ENCODE assay signal across 1 cellular context in the genomic region with DNA sequence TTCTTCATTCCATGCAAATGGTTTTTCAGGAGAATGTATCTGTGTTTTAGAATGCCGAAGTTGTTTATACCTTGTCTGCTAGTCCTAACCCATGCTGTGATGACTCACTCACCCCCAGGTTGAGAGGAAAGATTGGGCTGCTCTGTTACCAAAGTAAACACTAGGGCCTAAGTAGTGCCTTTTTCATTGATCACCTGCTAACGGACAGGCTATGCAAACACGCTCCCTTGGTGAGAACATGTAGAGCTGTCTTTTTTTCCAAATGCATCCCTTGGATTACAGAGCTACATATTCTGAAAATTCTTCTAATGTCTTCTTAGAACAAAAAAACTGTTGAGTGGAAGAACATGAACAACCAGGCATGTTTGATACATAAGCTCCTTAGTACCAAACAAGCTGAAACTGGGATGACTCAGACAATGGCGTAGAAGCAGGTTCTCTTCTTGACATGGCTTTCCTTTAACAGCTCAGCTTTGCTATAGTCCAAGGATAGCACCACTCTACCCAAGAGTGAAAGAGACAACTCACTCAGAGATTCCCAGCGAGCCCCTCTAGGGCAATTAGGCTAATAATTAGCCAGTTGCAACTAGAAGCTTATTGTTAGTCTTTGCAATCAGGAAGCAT.
TF ChIP-seq lines count a peak whose summit lies in the region.

No MANE protein-coding gene starts in this region.

TF ChIP-seq in HepG2, 621 proteins besides CTCF, POLR2A, EP300 and RAD21 (continued from another document and continues in another):
- peak; percentile 64; the same call in 1 of the 2 replicates for TF ChIP-seq REPIN1 (CRISPR knock-in tag; IDR thresholded peaks at IDR 0.05; ENCODE audit: borderline replicate concordance, low read depth)
- 0 out of 2 replicates have a peak, but pooled peaks have one; percentile 1 for TF ChIP-seq ZNF616 (CRISPR knock-in tag; IDR thresholded peaks at IDR 0.05; ENCODE audit: low read depth)
- peak; percentile 43; the same call in 1 of the 2 replicates for TF ChIP-seq ZSCAN25 (CRISPR knock-in tag; IDR thresholded peaks at IDR 0.05)
- TF ChIP-seq ELF3 (CRISPR knock-in tag; IDR thresholded peaks at IDR 0.05) = peak; percentile 74
- TF ChIP-seq, protein P1, sequence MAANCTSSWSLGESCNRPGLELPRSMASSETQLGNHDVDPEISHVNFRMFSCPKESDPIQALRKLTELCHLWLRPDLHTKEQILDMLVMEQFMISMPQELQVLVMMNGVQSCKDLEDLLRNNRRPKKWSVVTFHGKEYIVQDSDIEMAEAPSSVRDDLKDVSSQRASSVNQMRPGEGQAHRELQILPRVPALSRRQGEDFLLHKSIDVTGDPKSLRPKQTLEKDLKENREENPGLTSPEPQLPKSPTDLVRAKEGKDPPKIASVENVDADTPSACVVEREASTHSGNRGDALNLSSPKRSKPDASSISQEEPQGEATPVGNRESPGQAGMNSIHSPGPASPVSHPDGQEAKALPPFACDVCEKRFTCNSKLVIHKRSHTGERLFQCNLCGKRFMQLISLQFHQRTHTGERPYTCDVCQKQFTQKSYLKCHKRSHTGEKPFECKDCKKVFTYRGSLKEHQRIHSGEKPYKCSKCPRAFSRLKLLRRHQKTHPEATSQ (CRISPR knock-in tag; IDR thresholded peaks at IDR 0.05; ENCODE audit: borderline replicate concordance) = peak; percentile 86; the same call in 1 of the 2 replicates
- TF ChIP-seq, protein P2, sequence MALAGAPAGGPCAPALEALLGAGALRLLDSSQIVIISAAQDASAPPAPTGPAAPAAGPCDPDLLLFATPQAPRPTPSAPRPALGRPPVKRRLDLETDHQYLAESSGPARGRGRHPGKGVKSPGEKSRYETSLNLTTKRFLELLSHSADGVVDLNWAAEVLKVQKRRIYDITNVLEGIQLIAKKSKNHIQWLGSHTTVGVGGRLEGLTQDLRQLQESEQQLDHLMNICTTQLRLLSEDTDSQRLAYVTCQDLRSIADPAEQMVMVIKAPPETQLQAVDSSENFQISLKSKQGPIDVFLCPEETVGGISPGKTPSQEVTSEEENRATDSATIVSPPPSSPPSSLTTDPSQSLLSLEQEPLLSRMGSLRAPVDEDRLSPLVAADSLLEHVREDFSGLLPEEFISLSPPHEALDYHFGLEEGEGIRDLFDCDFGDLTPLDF (CRISPR knock-in tag; IDR thresholded peaks at IDR 0.05) = no peak
- peak; percentile 47 for TF ChIP-seq POLR2AphosphoS5 (IDR thresholded peaks at IDR 0.05; ENCODE audit: low read depth, low read length)
- TF ChIP-seq ZNF614 (CRISPR knock-in tag; IDR thresholded peaks at IDR 0.05; ENCODE audit: borderline replicate concordance) = peak; percentile 86
- TF ChIP-seq IKZF1 (IDR thresholded peaks at IDR 0.05) = no peak
- TF ChIP-seq NFKBIZ (CRISPR knock-in tag; IDR thresholded peaks at IDR 0.05) = peak; percentile 79; the same call in 1 of the 2 replicates
- TF ChIP-seq, protein P3, sequence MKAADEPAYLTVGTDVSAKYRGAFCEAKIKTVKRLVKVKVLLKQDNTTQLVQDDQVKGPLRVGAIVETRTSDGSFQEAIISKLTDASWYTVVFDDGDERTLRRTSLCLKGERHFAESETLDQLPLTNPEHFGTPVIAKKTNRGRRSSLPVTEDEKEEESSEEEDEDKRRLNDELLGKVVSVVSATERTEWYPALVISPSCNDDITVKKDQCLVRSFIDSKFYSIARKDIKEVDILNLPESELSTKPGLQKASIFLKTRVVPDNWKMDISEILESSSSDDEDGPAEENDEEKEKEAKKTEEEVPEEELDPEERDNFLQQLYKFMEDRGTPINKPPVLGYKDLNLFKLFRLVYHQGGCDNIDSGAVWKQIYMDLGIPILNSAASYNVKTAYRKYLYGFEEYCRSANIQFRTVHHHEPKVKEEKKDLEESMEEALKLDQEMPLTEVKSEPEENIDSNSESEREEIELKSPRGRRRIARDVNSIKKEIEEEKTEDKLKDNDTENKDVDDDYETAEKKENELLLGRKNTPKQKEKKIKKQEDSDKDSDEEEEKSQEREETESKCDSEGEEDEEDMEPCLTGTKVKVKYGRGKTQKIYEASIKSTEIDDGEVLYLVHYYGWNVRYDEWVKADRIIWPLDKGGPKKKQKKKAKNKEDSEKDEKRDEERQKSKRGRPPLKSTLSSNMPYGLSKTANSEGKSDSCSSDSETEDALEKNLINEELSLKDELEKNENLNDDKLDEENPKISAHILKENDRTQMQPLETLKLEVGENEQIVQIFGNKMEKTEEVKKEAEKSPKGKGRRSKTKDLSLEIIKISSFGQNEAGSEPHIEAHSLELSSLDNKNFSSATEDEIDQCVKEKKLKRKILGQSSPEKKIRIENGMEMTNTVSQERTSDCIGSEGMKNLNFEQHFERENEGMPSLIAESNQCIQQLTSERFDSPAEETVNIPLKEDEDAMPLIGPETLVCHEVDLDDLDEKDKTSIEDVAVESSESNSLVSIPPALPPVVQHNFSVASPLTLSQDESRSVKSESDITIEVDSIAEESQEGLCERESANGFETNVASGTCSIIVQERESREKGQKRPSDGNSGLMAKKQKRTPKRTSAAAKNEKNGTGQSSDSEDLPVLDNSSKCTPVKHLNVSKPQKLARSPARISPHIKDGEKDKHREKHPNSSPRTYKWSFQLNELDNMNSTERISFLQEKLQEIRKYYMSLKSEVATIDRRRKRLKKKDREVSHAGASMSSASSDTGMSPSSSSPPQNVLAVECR (CRISPR knock-in tag; IDR thresholded peaks at IDR 0.05; ENCODE audit: borderline replicate concordance) = peak; percentile 28; the same call in 1 of the 2 replicates
- no peak for TF ChIP-seq ZFP62 (CRISPR knock-in tag; IDR thresholded peaks at IDR 0.05)
- TF ChIP-seq TBX2 (CRISPR knock-in tag; IDR thresholded peaks at IDR 0.05; ENCODE audit: borderline replicate concordance) = peak; percentile 90
- peak; percentile 69 for TF ChIP-seq ZFY (CRISPR knock-in tag; IDR thresholded peaks at IDR 0.05)
- TF ChIP-seq ZNF670 (CRISPR knock-in tag; IDR thresholded peaks at IDR 0.05; ENCODE audit: borderline replicate concordance) = no peak
- TF ChIP-seq RBFOX2 (IDR thresholded peaks at IDR 0.05; ENCODE audit: low read depth, low read length) = no peak
- TF ChIP-seq MED13 (CRISPR knock-in tag; IDR thresholded peaks at IDR 0.05) = no peak
- peak; percentile 92 for TF ChIP-seq GFI1 (CRISPR knock-in tag; IDR thresholded peaks at IDR 0.05; ENCODE audit: borderline replicate concordance)
- TF ChIP-seq PHF5A (CRISPR knock-in tag; IDR thresholded peaks at IDR 0.05; ENCODE audit: low read depth, unreplicated experiment) = peak; percentile 56
- peak; percentile 90; the same call in 1 of the 2 replicates for TF ChIP-seq ZNF3 (CRISPR knock-in tag; IDR thresholded peaks at IDR 0.05)
- TF ChIP-seq RBAK (CRISPR knock-in tag; IDR thresholded peaks at IDR 0.05) = 0 out of 2 replicates have a peak, but pooled peaks have one; percentile 20
- TF ChIP-seq ZNF564 (CRISPR knock-in tag; IDR thresholded peaks at IDR 0.05) = peak; percentile 39; the same call in 1 of the 2 replicates
- no peak for TF ChIP-seq HES4 (CRISPR knock-in tag; IDR thresholded peaks at IDR 0.05; ENCODE audit: borderline replicate concordance)
- TF ChIP-seq ZNF761 (CRISPR knock-in tag; conservative IDR thresholded peaks at IDR 0.05) = no peak
- peak; percentile 99 for TF ChIP-seq DPF2 (CRISPR knock-in tag; IDR thresholded peaks at IDR 0.05; ENCODE audit: borderline replicate concordance, low read depth)
- peak; percentile 95 for TF ChIP-seq FOXJ3 (CRISPR knock-in tag; IDR thresholded peaks at IDR 0.05; ENCODE audit: borderline replicate concordance)
- peak; percentile 71 for TF ChIP-seq THAP11 (CRISPR knock-in tag; IDR thresholded peaks at IDR 0.05)
- TF ChIP-seq, protein P4, sequence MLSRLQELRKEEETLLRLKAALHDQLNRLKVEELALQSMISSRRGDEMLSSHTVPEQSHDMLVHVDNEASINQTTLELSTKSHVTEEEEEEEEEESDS (CRISPR knock-in tag; IDR thresholded peaks at IDR 0.05; ENCODE audit: borderline replicate concordance) = 0 out of 2 replicates have a peak, but pooled peaks have one; percentile 36
- TF ChIP-seq ERF (CRISPR knock-in tag; IDR thresholded peaks at IDR 0.05) = peak; percentile 89
- TF ChIP-seq ZNF136 (CRISPR knock-in tag; IDR thresholded peaks at IDR 0.05; ENCODE audit: low read depth) = 0 out of 2 replicates have a peak, but pooled peaks have one; percentile 58
- TF ChIP-seq, protein P5, sequence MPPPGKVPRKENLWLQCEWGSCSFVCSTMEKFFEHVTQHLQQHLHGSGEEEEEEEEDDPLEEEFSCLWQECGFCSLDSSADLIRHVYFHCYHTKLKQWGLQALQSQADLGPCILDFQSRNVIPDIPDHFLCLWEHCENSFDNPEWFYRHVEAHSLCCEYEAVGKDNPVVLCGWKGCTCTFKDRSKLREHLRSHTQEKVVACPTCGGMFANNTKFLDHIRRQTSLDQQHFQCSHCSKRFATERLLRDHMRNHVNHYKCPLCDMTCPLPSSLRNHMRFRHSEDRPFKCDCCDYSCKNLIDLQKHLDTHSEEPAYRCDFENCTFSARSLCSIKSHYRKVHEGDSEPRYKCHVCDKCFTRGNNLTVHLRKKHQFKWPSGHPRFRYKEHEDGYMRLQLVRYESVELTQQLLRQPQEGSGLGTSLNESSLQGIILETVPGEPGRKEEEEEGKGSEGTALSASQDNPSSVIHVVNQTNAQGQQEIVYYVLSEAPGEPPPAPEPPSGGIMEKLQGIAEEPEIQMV (CRISPR knock-in tag; IDR thresholded peaks at IDR 0.05; ENCODE audit: low read depth) = no peak
- TF ChIP-seq PCBP1 (IDR thresholded peaks at IDR 0.05; ENCODE audit: borderline replicate concordance, low read depth, low read length) = no peak
- peak; percentile 84; the same call in 1 of the 2 replicates for TF ChIP-seq ZNF12 (CRISPR knock-in tag; IDR thresholded peaks at IDR 0.05)
- TF ChIP-seq CREB1 (IDR thresholded peaks at IDR 0.05) = no peak
- peak; percentile 79 for TF ChIP-seq CREB1 (CRISPR knock-in tag; IDR thresholded peaks at IDR 0.05)
- no peak for TF ChIP-seq NFKB2 (CRISPR knock-in tag; IDR thresholded peaks at IDR 0.05; ENCODE audit: borderline replicate concordance)
- TF ChIP-seq ZNF317 (CRISPR knock-in tag; IDR thresholded peaks at IDR 0.05) = peak; percentile 56; the same call in 1 of the 2 replicates
- TF ChIP-seq ARNT2 (CRISPR knock-in tag; IDR thresholded peaks at IDR 0.05; ENCODE audit: low read depth) = peak; percentile 53; the same call in 1 of the 2 replicates
- peak; percentile 57; the same call in 1 of the 2 replicates for TF ChIP-seq SPEN (CRISPR knock-in tag; IDR thresholded peaks at IDR 0.05; ENCODE audit: low read depth)
- no peak for TF ChIP-seq ZKSCAN5 (CRISPR knock-in tag; IDR thresholded peaks at IDR 0.05)
- TF ChIP-seq, protein P6, sequence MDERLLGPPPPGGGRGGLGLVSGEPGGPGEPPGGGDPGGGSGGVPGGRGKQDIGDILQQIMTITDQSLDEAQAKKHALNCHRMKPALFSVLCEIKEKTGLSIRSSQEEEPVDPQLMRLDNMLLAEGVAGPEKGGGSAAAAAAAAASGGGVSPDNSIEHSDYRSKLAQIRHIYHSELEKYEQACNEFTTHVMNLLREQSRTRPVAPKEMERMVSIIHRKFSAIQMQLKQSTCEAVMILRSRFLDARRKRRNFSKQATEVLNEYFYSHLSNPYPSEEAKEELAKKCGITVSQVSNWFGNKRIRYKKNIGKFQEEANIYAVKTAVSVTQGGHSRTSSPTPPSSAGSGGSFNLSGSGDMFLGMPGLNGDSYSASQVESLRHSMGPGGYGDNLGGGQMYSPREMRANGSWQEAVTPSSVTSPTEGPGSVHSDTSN (CRISPR knock-in tag; IDR thresholded peaks at IDR 0.05) = peak; percentile 40; the same call in 1 of the 2 replicates
- peak; percentile 84 for TF ChIP-seq MIXL1 (CRISPR knock-in tag; IDR thresholded peaks at IDR 0.05)
- 0 out of 2 replicates have a peak, but pooled peaks have one; percentile 62 for TF ChIP-seq ZMYM2 (CRISPR knock-in tag; IDR thresholded peaks at IDR 0.05)
- TF ChIP-seq, protein P7, sequence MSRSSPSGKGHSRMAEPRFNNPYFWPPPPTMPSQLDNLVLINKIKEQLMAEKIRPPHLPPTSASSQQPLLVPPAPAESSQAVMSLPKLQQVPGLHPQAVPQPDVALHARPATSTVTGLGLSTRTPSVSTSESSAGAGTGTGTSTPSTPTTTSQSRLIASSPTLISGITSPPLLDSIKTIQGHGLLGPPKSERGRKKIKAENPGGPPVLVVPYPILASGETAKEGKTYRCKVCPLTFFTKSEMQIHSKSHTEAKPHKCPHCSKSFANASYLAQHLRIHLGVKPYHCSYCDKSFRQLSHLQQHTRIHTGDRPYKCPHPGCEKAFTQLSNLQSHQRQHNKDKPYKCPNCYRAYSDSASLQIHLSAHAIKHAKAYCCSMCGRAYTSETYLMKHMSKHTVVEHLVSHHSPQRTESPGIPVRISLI (CRISPR knock-in tag; IDR thresholded peaks at IDR 0.05; ENCODE audit: borderline replicate concordance) = peak; percentile 85
- TF ChIP-seq ZNF292 (CRISPR knock-in tag; IDR thresholded peaks at IDR 0.05; ENCODE audit: borderline replicate concordance, low read depth) = peak; percentile 97
- TF ChIP-seq, protein P8, sequence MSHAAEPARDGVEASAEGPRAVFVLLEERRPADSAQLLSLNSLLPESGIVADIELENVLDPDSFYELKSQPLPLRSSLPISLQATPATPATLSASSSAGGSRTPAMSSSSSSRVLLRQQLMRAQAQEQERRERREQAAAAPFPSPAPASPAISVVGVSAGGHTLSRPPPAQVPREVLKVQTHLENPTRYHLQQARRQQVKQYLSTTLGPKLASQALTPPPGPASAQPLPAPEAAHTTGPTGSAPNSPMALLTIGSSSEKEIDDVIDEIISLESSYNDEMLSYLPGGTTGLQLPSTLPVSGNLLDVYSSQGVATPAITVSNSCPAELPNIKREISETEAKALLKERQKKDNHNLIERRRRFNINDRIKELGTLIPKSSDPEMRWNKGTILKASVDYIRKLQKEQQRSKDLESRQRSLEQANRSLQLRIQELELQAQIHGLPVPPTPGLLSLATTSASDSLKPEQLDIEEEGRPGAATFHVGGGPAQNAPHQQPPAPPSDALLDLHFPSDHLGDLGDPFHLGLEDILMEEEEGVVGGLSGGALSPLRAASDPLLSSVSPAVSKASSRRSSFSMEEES (CRISPR knock-in tag; IDR thresholded peaks at IDR 0.05) = peak; percentile 88
- peak; percentile 62; the same call in 1 of the 2 replicates for TF ChIP-seq LCORL (IDR thresholded peaks at IDR 0.05)
- peak; percentile 96; the same call in 1 of the 2 replicates for TF ChIP-seq LCORL (CRISPR knock-in tag; IDR thresholded peaks at IDR 0.05)
- TF ChIP-seq ARID2 (CRISPR knock-in tag; IDR thresholded peaks at IDR 0.05; ENCODE audit: borderline replicate concordance) = no peak
- TF ChIP-seq HNRNPL (IDR thresholded peaks at IDR 0.05; ENCODE audit: low read depth, low read length) = no peak
- TF ChIP-seq, protein P9, sequence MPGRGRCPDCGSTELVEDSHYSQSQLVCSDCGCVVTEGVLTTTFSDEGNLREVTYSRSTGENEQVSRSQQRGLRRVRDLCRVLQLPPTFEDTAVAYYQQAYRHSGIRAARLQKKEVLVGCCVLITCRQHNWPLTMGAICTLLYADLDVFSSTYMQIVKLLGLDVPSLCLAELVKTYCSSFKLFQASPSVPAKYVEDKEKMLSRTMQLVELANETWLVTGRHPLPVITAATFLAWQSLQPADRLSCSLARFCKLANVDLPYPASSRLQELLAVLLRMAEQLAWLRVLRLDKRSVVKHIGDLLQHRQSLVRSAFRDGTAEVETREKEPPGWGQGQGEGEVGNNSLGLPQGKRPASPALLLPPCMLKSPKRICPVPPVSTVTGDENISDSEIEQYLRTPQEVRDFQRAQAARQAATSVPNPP (CRISPR knock-in tag; IDR thresholded peaks at IDR 0.05) = no peak
